Comparison of ENCODE assay signal across 18 cellular contexts in genomic region chr10:106387063-106387462, GRCh38.
A peak's percentile ranks its signal among the peaks of the same experiment; 100 is the strongest.
DNase-seq lines count a peak whose midpoint lies in the region; ATAC-seq, FAIRE-seq and TF ChIP-seq lines count a peak whose summit lies in the region.
"Had no signal": no experiment of that assay in that cellular context is flagged by ENCODE, and none has a peak within 500 bp of the region (broad histone marks: within the 10 kb centered on the region; RNA-seq: fewer than 3 reads in every experiment).

No MANE protein-coding gene starts in this region.

- TF ChIP-seq CTCF in bronchial epithelial cell (IDR thresholded peaks at IDR 0.05; ENCODE audit: insufficient read depth, low read length, severe bottlenecking), result no peak
- no peak for TF ChIP-seq CTCF in foreskin keratinocyte (conservative IDR thresholded peaks at IDR 0.05)

- no peak overlapping the region for H3K4me3 ChIP-seq in bronchial epithelial cell (ENCODE audit: low read depth, low read length)
- H3K4me3 ChIP-seq: PC-9, SK-N-MC had no signal

- H3K36me3 ChIP-seq in bronchial epithelial cell (ENCODE audit: control insufficient read depth, insufficient read depth, low read length), result no peaks in the 10 kb centered on the region

- no peak for FAIRE-seq in bronchial epithelial cell (lab: Jason Lieb, UNC)
- FAIRE-seq: D721Med had no signal

- H3K27me3 ChIP-seq in bronchial epithelial cell (ENCODE audit: control insufficient read depth, insufficient read depth, low read length) (no peaks in the 10 kb centered on the region), foreskin keratinocyte (no peaks in the 10 kb centered on the region)

- peak; percentile 71 for ATAC-seq in foreskin keratinocyte
- no peak for ATAC-seq in GM18873 (IDR thresholded peaks at IDR 0.05; ENCODE audit: low FRiP score, unreplicated experiment)

- DNase-seq in EH (ENCODE audit: low read depth) (peak; percentile 70), HS-5 (ENCODE audit: low read depth) (peak; percentile 50), bronchial epithelial cell (ENCODE audit: low read depth) (peak; percentile 71), foreskin keratinocyte (peak; percentile 31 to 62), COLO829 (ENCODE audit: low spot score) (no peak), NCI-H1417 treated with DMSO at 0.1 percent for 48 hours (lab: John Stamatoyannopoulos, UW) (no peak), NCI-H2029 treated with DMSO at 0.1 percent for 48 hours (lab: John Stamatoyannopoulos, UW) (no peak)
- DNase-seq: CD4-positive, alpha-beta T cell; DMS79 treated with DMSO at 0.1 percent for 48 hours; H9; NCI-H1694; NCI-H345; NCI-H526 treated with DMSO at 0.1 percent for 48 hours; NK-92 treated with Interleukin-12 subunit alpha and Interleukin-12 subunit beta, amount 100 ng/mL, for 24 hours; PC-9 had no signal

- H3K27ac ChIP-seq in foreskin keratinocyte, result no peak overlapping the region
- H3K27ac ChIP-seq: PC-9, SK-N-MC had no signal

- peaks cover 5% of the 10 kb centered on the region for H3K4me1 ChIP-seq in foreskin keratinocyte

Comparison
In these comparisons a context has a peak if more than half of its experiments do, and no peak if none do; other contexts are left out.
1. DNase-seq: peak in EH (single experiment), HS-5 (single experiment), bronchial epithelial cell (single experiment) and foreskin keratinocyte (2 of 2); none in COLO829 (single experiment), NCI-H1417 treated with DMSO at 0.1 percent for 48 hours (single experiment) and NCI-H2029 treated with DMSO at 0.1 percent for 48 hours (single experiment).